In genomic region chr3:46613313-46614005, GRCh38 we compare ENCODE assay signal across 2 cellular contexts.
TF ChIP-seq lines count a peak whose summit lies in the region.

No MANE protein-coding gene starts in this region.

TF ChIP-seq in GM23338, 12 proteins besides CTCF, POLR2A, EP300 and RAD21 (continued from another document):
- TF ChIP-seq, protein P1, sequence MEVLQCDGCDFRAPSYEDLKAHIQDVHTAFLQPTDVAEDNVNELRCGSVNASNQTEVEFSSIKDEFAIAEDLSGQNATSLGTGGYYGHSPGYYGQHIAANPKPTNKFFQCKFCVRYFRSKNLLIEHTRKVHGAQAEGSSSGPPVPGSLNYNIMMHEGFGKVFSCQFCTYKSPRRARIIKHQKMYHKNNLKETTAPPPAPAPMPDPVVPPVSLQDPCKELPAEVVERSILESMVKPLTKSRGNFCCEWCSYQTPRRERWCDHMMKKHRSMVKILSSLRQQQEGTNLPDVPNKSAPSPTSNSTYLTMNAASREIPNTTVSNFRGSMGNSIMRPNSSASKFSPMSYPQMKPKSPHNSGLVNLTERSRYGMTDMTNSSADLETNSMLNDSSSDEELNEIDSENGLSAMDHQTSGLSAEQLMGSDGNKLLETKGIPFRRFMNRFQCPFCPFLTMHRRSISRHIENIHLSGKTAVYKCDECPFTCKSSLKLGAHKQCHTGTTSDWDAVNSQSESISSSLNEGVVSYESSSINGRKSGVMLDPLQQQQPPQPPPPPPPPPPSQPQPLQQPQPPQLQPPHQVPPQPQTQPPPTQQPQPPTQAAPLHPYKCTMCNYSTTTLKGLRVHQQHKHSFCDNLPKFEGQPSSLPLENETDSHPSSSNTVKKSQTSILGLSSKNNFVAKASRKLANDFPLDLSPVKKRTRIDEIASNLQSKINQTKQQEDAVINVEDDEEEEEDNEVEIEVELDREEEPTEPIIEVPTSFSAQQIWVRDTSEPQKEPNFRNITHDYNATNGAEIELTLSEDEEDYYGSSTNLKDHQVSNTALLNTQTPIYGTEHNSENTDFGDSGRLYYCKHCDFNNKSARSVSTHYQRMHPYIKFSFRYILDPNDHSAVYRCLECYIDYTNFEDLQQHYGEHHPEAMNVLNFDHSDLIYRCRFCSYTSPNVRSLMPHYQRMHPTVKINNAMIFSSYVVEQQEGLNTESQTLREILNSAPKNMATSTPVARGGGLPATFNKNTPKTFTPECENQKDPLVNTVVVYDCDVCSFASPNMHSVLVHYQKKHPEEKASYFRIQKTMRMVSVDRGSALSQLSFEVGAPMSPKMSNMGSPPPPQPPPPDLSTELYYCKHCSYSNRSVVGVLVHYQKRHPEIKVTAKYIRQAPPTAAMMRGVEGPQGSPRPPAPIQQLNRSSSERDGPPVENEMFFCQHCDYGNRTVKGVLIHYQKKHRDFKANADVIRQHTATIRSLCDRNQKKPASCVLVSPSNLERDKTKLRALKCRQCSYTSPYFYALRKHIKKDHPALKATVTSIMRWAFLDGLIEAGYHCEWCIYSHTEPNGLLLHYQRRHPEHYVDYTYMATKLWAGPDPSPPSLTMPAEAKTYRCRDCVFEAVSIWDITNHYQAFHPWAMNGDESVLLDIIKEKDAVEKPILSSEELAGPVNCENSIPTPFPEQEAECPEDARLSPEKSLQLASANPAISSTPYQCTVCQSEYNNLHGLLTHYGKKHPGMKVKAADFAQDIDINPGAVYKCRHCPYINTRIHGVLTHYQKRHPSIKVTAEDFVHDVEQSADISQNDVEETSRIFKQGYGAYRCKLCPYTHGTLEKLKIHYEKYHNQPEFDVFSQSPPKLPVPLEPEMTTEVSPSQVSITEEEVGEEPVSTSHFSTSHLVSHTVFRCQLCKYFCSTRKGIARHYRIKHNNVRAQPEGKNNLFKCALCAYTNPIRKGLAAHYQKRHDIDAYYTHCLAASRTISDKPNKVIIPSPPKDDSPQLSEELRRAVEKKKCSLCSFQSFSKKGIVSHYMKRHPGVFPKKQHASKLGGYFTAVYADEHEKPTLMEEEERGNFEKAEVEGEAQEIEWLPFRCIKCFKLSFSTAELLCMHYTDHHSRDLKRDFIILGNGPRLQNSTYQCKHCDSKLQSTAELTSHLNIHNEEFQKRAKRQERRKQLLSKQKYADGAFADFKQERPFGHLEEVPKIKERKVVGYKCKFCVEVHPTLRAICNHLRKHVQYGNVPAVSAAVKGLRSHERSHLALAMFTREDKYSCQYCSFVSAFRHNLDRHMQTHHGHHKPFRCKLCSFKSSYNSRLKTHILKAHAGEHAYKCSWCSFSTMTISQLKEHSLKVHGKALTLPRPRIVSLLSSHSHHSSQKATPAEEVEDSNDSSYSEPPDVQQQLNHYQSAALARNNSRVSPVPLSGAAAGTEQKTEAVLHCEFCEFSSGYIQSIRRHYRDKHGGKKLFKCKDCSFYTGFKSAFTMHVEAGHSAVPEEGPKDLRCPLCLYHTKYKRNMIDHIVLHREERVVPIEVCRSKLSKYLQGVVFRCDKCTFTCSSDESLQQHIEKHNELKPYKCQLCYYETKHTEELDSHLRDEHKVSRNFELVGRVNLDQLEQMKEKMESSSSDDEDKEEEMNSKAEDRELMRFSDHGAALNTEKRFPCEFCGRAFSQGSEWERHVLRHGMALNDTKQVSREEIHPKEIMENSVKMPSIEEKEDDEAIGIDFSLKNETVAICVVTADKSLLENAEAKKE (CRISPR knock-in tag; IDR thresholded peaks at IDR 0.05), result no peak
TF ChIP-seq in GM23338: peak in this region for 0.

TF ChIP-seq in WTC11, 78 proteins besides CTCF, POLR2A, EP300 and RAD21 (continued from another document):
- no peak for TF ChIP-seq FOXP1 (CRISPR knock-in tag; IDR thresholded peaks at IDR 0.05; ENCODE audit: borderline replicate concordance)
